8 cellular contexts compared by ENCODE assay signal in genomic region chr22:39319284-39320170, GRCh38. TPM values are rescaled to one million over a fixed set of nuclear protein-coding genes. Genes with fewer than 3 reads are reported as not detected.
A peak's percentile ranks its signal among the peaks of the same experiment; 100 is the strongest.
DNase-seq lines count a peak whose midpoint lies in the region; ATAC-seq and TF ChIP-seq lines count a peak whose summit lies in the region.

TSS of gene RPL3 (minus strand) at chr22:39319623. CDS start at chr22:39319597, 26 bp downstream.

- H3K4me3 ChIP-seq in OCI-LY7 (ENCODE audit: low read depth, low read length, poor library complexity, severe bottlenecking) (peak within 1 kb of the TSS; percentile 94), mononuclear cell (ENCODE audit: low read length) (peak within 1 kb of the TSS; percentile 97)

- H3K27me3 ChIP-seq in mononuclear cell (ENCODE audit: insufficient read depth, low read length) = no peaks in the 10 kb centered on the region

- peak within 1 kb of the TSS; percentile 91 for H3K4me2 ChIP-seq in OCI-LY7 (ENCODE audit: low read length)

- H3K36me3 ChIP-seq in OCI-LY7 (ENCODE audit: insufficient read depth, low read length) = peaks cover 48% of the 10 kb centered on the region

- DNase-seq in D341Med (ENCODE audit: low spot score) (peak; percentile 97), HuH-7.5 (ENCODE audit: low spot score) (peak; percentile 77), OCI-LY7 (ENCODE audit: low spot score) (peak; percentile 98), activated T-cell treated with anti-CD3 and anti-CD28 coated beads for 24 hours (ENCODE audit: low read depth) (peak; percentile 96), epidermal melanocyte (ENCODE audit: insufficient read length, low spot score) (peak; percentile 87)
- DNase-seq in stimulated activated CD8-positive, alpha-beta memory T cell treated with anti-CD3 and anti-CD28 coated beads, Interleukin-4, amount 100 ng/mL, for 1 hour (ENCODE audit: low read depth in 2 of 2, low spot score in 1 of 2) = peak; percentile 96 to 97

- POLR2A ChIA-PET in OCI-LY7 (lab: Charles Lee) = interaction anchor here (0.6 to 3.3 kb wide), 12 partner anchors 10 to 212 kb away, joined by 3 to 15 read pairs (median 6); partner anchors contain the start of genes CBX7 and SYNGR1

- H3K79me2 ChIP-seq in OCI-LY7 (ENCODE audit: insufficient read depth, low read depth, low read length) = peaks cover 49% of the 10 kb centered on the region

- 0 out of 2 replicates have a peak, but pooled peaks have one; percentile 13 for TF ChIP-seq CTCF in OCI-LY7 (conservative IDR thresholded peaks at IDR 0.05; ENCODE audit: low read length)

- peak within 1 kb of the TSS; percentile 82 for H3K27ac ChIP-seq in OCI-LY7 (ENCODE audit: low read depth, low read length, poor library complexity, severe bottlenecking)

- BruUV-seq in OCI-LY7 (replicated peaks; lab: Mats Ljungman, UMichigan) = TSS peak; percentile 100

- no peaks in the 10 kb centered on the region for H3K9me2 ChIP-seq in OCI-LY7 (ENCODE audit: insufficient read depth, low read length)

- peak within 1 kb of the TSS; percentile 92; the same call in 1 of the 2 replicates for H2AFZ ChIP-seq in OCI-LY7 (ENCODE audit: low read length)

- intact Hi-C loops in OCI-LY7 (cut with micrococcal nuclease; ENCODE audit: unreplicated experiment) = loop anchor here (1.0 to 5.0 kb wide), 4 partner anchors 30 to 447 kb away; partner anchors contain the start of genes CBX6, CBX7 and SYNGR1

- peaks cover 41% of the 10 kb centered on the region for H4K20me1 ChIP-seq in OCI-LY7 (ENCODE audit: insufficient read depth, low read length)

- H3K4me1 ChIP-seq in OCI-LY7 (ENCODE audit: insufficient read depth, low read length, poor library complexity, severe bottlenecking) (peaks cover 35% of the 10 kb centered on the region), mononuclear cell (ENCODE audit: insufficient read depth, low read length) (peaks cover 44% of the 10 kb centered on the region)

- H3K9me3 ChIP-seq in OCI-LY7 (ENCODE audit: low read length) (no peaks in the 10 kb centered on the region), mononuclear cell (ENCODE audit: low read depth, low read length) (no peaks in the 10 kb centered on the region)

- CTCF ChIA-PET in OCI-LY7 (lab: Charles Lee; ENCODE audit: unreplicated experiment) = interaction anchor here (0.6 kb wide), 1 partner anchor 174 kb away, joined by 3 read pairs; no protein-coding TSS in a partner anchor

- ATAC-seq in GM21515 (IDR thresholded peaks at IDR 0.05; ENCODE audit: unreplicated experiment) = peak; percentile 72

RNA-seq across cellular contexts. Expression of gene RPL3, which starts in this region (rescaled TPM):
- 2,313 and 2,662 TPM in 2 replicates for total RNA-seq in OCI-LY7 (2014; rRNA removed; shearing (Covaris generic))
- 2,385 and 2,457 TPM in 2 replicates for total RNA-seq in OCI-LY7 (2022)
- 4,267 TPM for total RNA-seq in mononuclear cell

Comparison
In these comparisons a context has a peak if more than half of its experiments do, and no peak if none do; other contexts are left out.
1. Peak in every context shown above with its lines: DNase-seq, ATAC-seq, H3K4me3 ChIP-seq and H3K27ac ChIP-seq.